Comparison of ENCODE assay signal across 17 cellular contexts in genomic region chr3:104711435-104711834, GRCh38.
DNase-seq lines count a peak whose midpoint lies in the region; TF ChIP-seq lines count a peak whose summit lies in the region.
"Had no signal": no experiment of that assay in that cellular context is flagged by ENCODE, and none has a peak within 500 bp of the region (broad histone marks: within the 10 kb centered on the region; RNA-seq: fewer than 3 reads in every experiment).

No MANE protein-coding gene starts in this region.

- intact Hi-C loops in PC-9 (cut with micrococcal nuclease; ENCODE audit: unreplicated experiment) = no loop called here
- intact Hi-C loops in activated T-helper 2 cell treated with anti-CD3 and anti-CD28 coated beads, Interferon-gamma antibody, Interleukin-2, Interleukin-4, amounts not matched to agents 10 μg/mL and 5 μg/mL and 100 μg/mL, durations not matched to agents 14 hours and 24 hours and 36 hours (cut with micrococcal nuclease) = no loop called here

- DNase-seq in NCI-H1436 (lab: John Stamatoyannopoulos, UW) = peak; percentile 43
- DNase-seq in PC-9 = no peak
- DNase-seq in glutamatergic neuron = no peak
- DNase-seq in NCI-H2196 (lab: John Stamatoyannopoulos, UW; ENCODE audit: unreplicated experiment) = no peak
- no peak for DNase-seq in activated T-helper 2 cell treated with anti-CD3 and anti-CD28 coated beads, Interferon-gamma antibody, Interleukin-2, Interleukin-4, amounts not matched to agents 10 μg/mL and 5 μg/mL and 100 μg/mL, durations not matched to agents 14 hours and 24 hours and 36 hours (ENCODE audit: low spot score)
- DNase-seq in type B pancreatic cell (ENCODE audit: extremely low spot score, unreplicated experiment) = no peak
- DNase-seq in cerebellum (ENCODE audit: low spot score) = no peak
- DNase-seq: 8988T; Calu3; CD8-positive, alpha-beta T cell; DMS79 treated with DMSO at 0.1 percent for 48 hours; GF-D8 had no signal

- H3K9me3 ChIP-seq in PC-9 (ENCODE audit: insufficient read depth, low read depth) (no peaks in the 10 kb centered on the region), neuron (ENCODE audit: low read length) (no peaks in the 10 kb centered on the region)
- H3K9me3 ChIP-seq: BLaER1 treated with 17β-estradiol and CSF1 and Interleukin-3, amounts not matched to agents 10 nM and 100 nM; HAP-1 had no signal

- no TSS peak for BruUV-seq in PC-9 (replicated peaks; lab: Mats Ljungman, UMichigan)

- H3K4me3 ChIP-seq in PC-9 = no peak overlapping the region
- H3K4me3 ChIP-seq in neuron (ENCODE audit: low read length) = no peak overlapping the region
- H3K4me3 ChIP-seq: BLaER1 treated with 17β-estradiol and CSF1 and Interleukin-3, amounts not matched to agents 10 nM and 100 nM; HAP-1 had no signal

- no peaks in the 10 kb centered on the region for H4K20me1 ChIP-seq in PC-9 (ENCODE audit: insufficient read depth)
- H4K20me1 ChIP-seq: BLaER1 treated with 17β-estradiol and CSF1 and Interleukin-3, amounts not matched to agents 10 nM and 100 nM had no signal

- H3K9me3 Mint-ChIP-seq in glutamatergic neuron (ENCODE audit: unreplicated experiment) (no peaks in the 10 kb centered on the region), type B pancreatic cell (no peaks in the 10 kb centered on the region)
- H3K9me3 Mint-ChIP-seq in activated T-helper 2 cell treated with anti-CD3 and anti-CD28 coated beads, Interferon-gamma antibody, Interleukin-2, Interleukin-4, amounts not matched to agents 10 μg/mL and 5 μg/mL and 100 μg/mL, durations not matched to agents 14 hours and 24 hours and 36 hours = no peaks in the 10 kb centered on the region
- H3K9me3 Mint-ChIP-seq: CD8-positive, alpha-beta T cell had no signal

- CTCF ChIA-PET in PC-9 (lab: Charles Lee) = no interaction called here

- no peaks in the 10 kb centered on the region for H3K79me2 ChIP-seq in PC-9 (ENCODE audit: low read depth)

- no peak overlapping the region for H3K27ac ChIP-seq in PC-9
- H3K27ac ChIP-seq: BLaER1 treated with 17β-estradiol and CSF1 and Interleukin-3, amounts not matched to agents 10 nM and 100 nM; HL-60 had no signal

- no peaks in the 10 kb centered on the region for H3K27me3 Mint-ChIP-seq in glutamatergic neuron (ENCODE audit: unreplicated experiment)
- H3K27me3 Mint-ChIP-seq in activated T-helper 2 cell treated with anti-CD3 and anti-CD28 coated beads, Interferon-gamma antibody, Interleukin-2, Interleukin-4, amounts not matched to agents 10 μg/mL and 5 μg/mL and 100 μg/mL, durations not matched to agents 14 hours and 24 hours and 36 hours (ENCODE audit: low read depth) = no peaks in the 10 kb centered on the region
- H3K27me3 Mint-ChIP-seq in type B pancreatic cell = no peaks in the 10 kb centered on the region
- H3K27me3 Mint-ChIP-seq: B cell had no signal

- TF ChIP-seq CTCF in PC-9 (conservative IDR thresholded peaks at IDR 0.05) = no peak
- TF ChIP-seq CTCF in glutamatergic neuron (IDR thresholded peaks at IDR 0.05; ENCODE audit: partially characterized antibody, unreplicated experiment) = no peak
- no peak for TF ChIP-seq CTCF in type B pancreatic cell (conservative IDR thresholded peaks at IDR 0.05)

- POLR2A ChIA-PET in PC-9 (lab: Charles Lee; ENCODE audit: unreplicated experiment) = no interaction called here

- H3K4me2 ChIP-seq in PC-9 = no peak overlapping the region
- H3K4me2 ChIP-seq: BLaER1 treated with 17β-estradiol and CSF1 and Interleukin-3, amounts not matched to agents 10 nM and 100 nM had no signal

- peak overlapping the region; percentile 30 for H2AFZ ChIP-seq in PC-9
- H2AFZ ChIP-seq in neuron (ENCODE audit: low read depth, low read length) = peak overlapping the region; percentile 100

- no peaks in the 10 kb centered on the region for H3K9me2 ChIP-seq in PC-9 (ENCODE audit: insufficient read depth)

- H3F3A ChIP-seq in PC-9 (ENCODE audit: insufficient read depth, low read depth) = no peaks in the 10 kb centered on the region

- H3K36me3 Mint-ChIP-seq in glutamatergic neuron (ENCODE audit: unreplicated experiment) (no peaks in the 10 kb centered on the region), type B pancreatic cell (no peaks in the 10 kb centered on the region)
- H3K36me3 Mint-ChIP-seq in activated T-helper 2 cell treated with anti-CD3 and anti-CD28 coated beads, Interferon-gamma antibody, Interleukin-2, Interleukin-4, amounts not matched to agents 10 μg/mL and 5 μg/mL and 100 μg/mL, durations not matched to agents 14 hours and 24 hours and 36 hours (ENCODE audit: low read depth) = no peaks in the 10 kb centered on the region
- H3K36me3 Mint-ChIP-seq: CD8-positive, alpha-beta T cell had no signal

- peak overlapping the region; percentile 23 for H3K27ac Mint-ChIP-seq in glutamatergic neuron (ENCODE audit: unreplicated experiment)
- H3K27ac Mint-ChIP-seq in activated T-helper 2 cell treated with anti-CD3 and anti-CD28 coated beads, Interferon-gamma antibody, Interleukin-2, Interleukin-4, amounts not matched to agents 10 μg/mL and 5 μg/mL and 100 μg/mL, durations not matched to agents 14 hours and 24 hours and 36 hours = no peak overlapping the region
- no peak overlapping the region for H3K27ac Mint-ChIP-seq in type B pancreatic cell
- H3K27ac Mint-ChIP-seq: B cell; CD8-positive, alpha-beta T cell had no signal

- H3K4me1 Mint-ChIP-seq in glutamatergic neuron (ENCODE audit: low read depth, unreplicated experiment) = peaks cover 2% of the 10 kb centered on the region
- no peaks in the 10 kb centered on the region for H3K4me1 Mint-ChIP-seq in activated T-helper 2 cell treated with anti-CD3 and anti-CD28 coated beads, Interferon-gamma antibody, Interleukin-2, Interleukin-4, amounts not matched to agents 10 μg/mL and 5 μg/mL and 100 μg/mL, durations not matched to agents 14 hours and 24 hours and 36 hours (ENCODE audit: low read depth)
- peaks cover 4% of the 10 kb centered on the region for H3K4me1 Mint-ChIP-seq in type B pancreatic cell (ENCODE audit: unreplicated experiment)

- H3K4me3 Mint-ChIP-seq in glutamatergic neuron (ENCODE audit: unreplicated experiment) (no peak overlapping the region), type B pancreatic cell (no peak overlapping the region)
- no peak overlapping the region for H3K4me3 Mint-ChIP-seq in activated T-helper 2 cell treated with anti-CD3 and anti-CD28 coated beads, Interferon-gamma antibody, Interleukin-2, Interleukin-4, amounts not matched to agents 10 μg/mL and 5 μg/mL and 100 μg/mL, durations not matched to agents 14 hours and 24 hours and 36 hours (ENCODE audit: low read depth)
- H3K4me3 Mint-ChIP-seq: B cell; CD8-positive, alpha-beta T cell had no signal

- H3K36me3 ChIP-seq in PC-9 (ENCODE audit: low read depth) (no peaks in the 10 kb centered on the region), neuron (ENCODE audit: insufficient read depth, low read length) (no peaks in the 10 kb centered on the region)
- H3K36me3 ChIP-seq: BLaER1 treated with 17β-estradiol and CSF1 and Interleukin-3, amounts not matched to agents 10 nM and 100 nM; HAP-1 had no signal

- H3K4me1 ChIP-seq in PC-9 (replicated peaks; ENCODE audit: insufficient read depth) = no peaks in the 10 kb centered on the region
- H3K4me1 ChIP-seq in neuron (ENCODE audit: insufficient read depth, low read length) = peaks cover 11% of the 10 kb centered on the region
- H3K4me1 ChIP-seq: BLaER1 treated with 17β-estradiol and CSF1 and Interleukin-3, amounts not matched to agents 10 nM and 100 nM; HAP-1 had no signal

- H3K27me3 ChIP-seq in PC-9 (ENCODE audit: insufficient read depth, low read depth) (no peaks in the 10 kb centered on the region), neuron (ENCODE audit: insufficient read depth, low read length) (no peaks in the 10 kb centered on the region)
- H3K27me3 ChIP-seq: BLaER1 treated with 17β-estradiol and CSF1 and Interleukin-3, amounts not matched to agents 10 nM and 100 nM had no signal
